29 cellular contexts compared by ENCODE assay signal in the genomic region with DNA sequence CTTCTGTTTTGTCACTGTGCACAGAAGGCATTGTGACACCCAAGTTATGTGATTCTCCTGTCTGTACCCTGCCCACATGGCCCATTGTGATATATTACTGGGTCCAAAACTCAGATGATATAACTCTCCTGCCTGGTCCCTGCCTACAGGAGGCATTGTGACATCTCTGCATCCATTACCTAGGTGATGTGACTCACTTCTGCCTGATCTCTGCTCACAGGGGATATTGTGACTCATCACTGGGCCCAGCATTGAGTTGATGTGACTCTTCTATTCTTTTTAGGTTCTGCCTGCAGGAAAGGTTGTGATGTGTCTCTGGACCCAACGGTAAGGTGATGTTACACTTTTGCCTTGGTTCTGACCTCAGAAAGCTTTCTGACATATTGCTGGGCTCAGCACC.
DNase-seq lines count a peak whose midpoint lies in the region; ATAC-seq and TF ChIP-seq lines count a peak whose summit lies in the region.
"Had no signal": no experiment of that assay in that cellular context is flagged by ENCODE, and none has a peak within 500 bp of the region (broad histone marks: within the 10 kb centered on the region; RNA-seq: fewer than 3 reads in every experiment).

No MANE protein-coding gene starts in this region.

- H4K20me1 ChIP-seq in IMR-90 (ENCODE audit: insufficient read depth, low read length): no peaks in the 10 kb centered on the region
- H4K20me1 ChIP-seq: BLaER1 had no signal

- no peak for TF ChIP-seq RAD21 in IMR-90 (IDR thresholded peaks at IDR 0.05; ENCODE audit: low read length)

- H2AK5ac ChIP-seq in IMR-90 (ENCODE audit: low read depth, low read length): no peak overlapping the region

- no peaks in the 10 kb centered on the region for H3K4me1 ChIP-seq in IMR-90 (ENCODE audit: control insufficient read depth, insufficient read depth, low read length)
- no peaks in the 10 kb centered on the region for H3K4me1 ChIP-seq in Caco-2
- H3K4me1 ChIP-seq: ascending aorta, BLaER1, neural progenitor cell, testis, uterus had no signal

- no peak overlapping the region for H3K4me3 Mint-ChIP-seq in activated naive CD4-positive, alpha-beta T cell treated with anti-CD3 and anti-CD28 coated beads for 36 hours
- H3K4me3 Mint-ChIP-seq in activated naive CD8-positive, alpha-beta T cell treated with anti-CD3 and anti-CD28 coated beads, Interleukin-2, amount 50 U/mL, for 24 hours: no peak overlapping the region
- H3K4me3 Mint-ChIP-seq in Caco-2 (ENCODE audit: unreplicated experiment): no peak overlapping the region
- H3K4me3 Mint-ChIP-seq: activated naive CD4-positive, alpha-beta T cell treated with anti-CD3 and anti-CD28 coated beads, Interleukin-2, amount 50 U/mL, for 24 hours; activated T-cell treated with anti-CD3 and anti-CD28 coated beads, Interleukin-2, amount 50 U/mL, for 24 hours; central memory CD8-positive, alpha-beta T cell; memory B cell; neural progenitor cell; T-helper 2 cell treated with Interferon-gamma antibody and Interleukin-4, amounts not matched to agents 5 μg/mL and 100 μg/mL, for 36 hours had no signal

- no peak overlapping the region for H3K14ac ChIP-seq in IMR-90 (replicated peaks; ENCODE audit: low read depth, low read length)

- no peak overlapping the region for H4K8ac ChIP-seq in IMR-90 (ENCODE audit: low read depth in 2 of 2, low read length in 2 of 2)

- intact Hi-C loops in activated naive CD4-positive, alpha-beta T cell treated with anti-CD3 and anti-CD28 coated beads for 36 hours (cut with micrococcal nuclease): no loop called here
- intact Hi-C loops in IMR-90 (cut with micrococcal nuclease) (no loop called here), Right ventricle myocardium inferior (cut with DNase I) (no loop called here), Caco-2 (cut with micrococcal nuclease; ENCODE audit: unreplicated experiment) (no loop called here)

- no peaks in the 10 kb centered on the region for H3K4me1 Mint-ChIP-seq in activated naive CD4-positive, alpha-beta T cell treated with anti-CD3 and anti-CD28 coated beads for 36 hours (ENCODE audit: low read depth)
- peaks cover 2% of the 10 kb centered on the region for H3K4me1 Mint-ChIP-seq in activated naive CD8-positive, alpha-beta T cell treated with anti-CD3 and anti-CD28 coated beads, Interleukin-2, amount 50 U/mL, for 24 hours
- H3K4me1 Mint-ChIP-seq in Caco-2 (ENCODE audit: low read depth, unreplicated experiment): no peaks in the 10 kb centered on the region
- H3K4me1 Mint-ChIP-seq: activated naive CD4-positive, alpha-beta T cell treated with anti-CD3 and anti-CD28 coated beads, Interleukin-2, amount 50 U/mL, for 24 hours; central memory CD8-positive, alpha-beta T cell; memory B cell; neural progenitor cell had no signal

- H4K91ac ChIP-seq in IMR-90 (ENCODE audit: insufficient read depth, low read depth, low read length): no peak overlapping the region

- H2BK20ac ChIP-seq in IMR-90 (ENCODE audit: low read depth, low read length): no peak overlapping the region

- no peak overlapping the region for H3K56ac ChIP-seq in IMR-90 (ENCODE audit: extremely low read depth, insufficient read depth, low read length)

- no peak overlapping the region for H2AFZ ChIP-seq in IMR-90 (replicated peaks; ENCODE audit: low read length, poor library complexity)
- H2AFZ ChIP-seq: neural progenitor cell had no signal

- TF ChIP-seq CTCF in IMR-90 (conservative IDR thresholded peaks at IDR 0.05; ENCODE audit: low read depth, low read length): no peak
- TF ChIP-seq CTCF in Caco-2 (IDR thresholded peaks at IDR 0.05; ENCODE audit: insufficient read depth in 1 of 2, low read depth in 1 of 2, low read length in 1 of 2, severe bottlenecking in 1 of 2, unreplicated experiment in 1 of 2): no peak

- no peak overlapping the region for H4K5ac ChIP-seq in IMR-90 (ENCODE audit: low read depth, low read length)

- H3K27me3 Mint-ChIP-seq in activated naive CD4-positive, alpha-beta T cell treated with anti-CD3 and anti-CD28 coated beads for 36 hours (ENCODE audit: low read depth): no peaks in the 10 kb centered on the region
- H3K27me3 Mint-ChIP-seq in activated naive CD8-positive, alpha-beta T cell treated with anti-CD3 and anti-CD28 coated beads, Interleukin-2, amount 50 U/mL, for 24 hours: no peaks in the 10 kb centered on the region
- H3K27me3 Mint-ChIP-seq in Caco-2 (ENCODE audit: insufficient read depth, unreplicated experiment): no peaks in the 10 kb centered on the region
- H3K27me3 Mint-ChIP-seq: activated naive CD4-positive, alpha-beta T cell treated with anti-CD3 and anti-CD28 coated beads, Interleukin-2, amount 50 U/mL, for 24 hours; activated T-cell treated with anti-CD3 and anti-CD28 coated beads, Interleukin-2, amount 50 U/mL, for 24 hours; central memory CD8-positive, alpha-beta T cell; memory B cell had no signal

- H3K4me3 ChIP-seq in IMR-90 (ENCODE audit: insufficient read depth, low read depth, low read length): no peak overlapping the region
- H3K4me3 ChIP-seq in Caco-2 (ENCODE audit: low read depth, low read length): no peak overlapping the region
- H3K4me3 ChIP-seq: ascending aorta, BLaER1, neural progenitor cell, testis, uterus had no signal

- no peak overlapping the region for H2BK5ac ChIP-seq in IMR-90 (ENCODE audit: low read depth, low read length, poor library complexity, severe bottlenecking)

- peaks cover 6% of the 10 kb centered on the region; the same call in 1 of the 2 replicates for H3K9me3 ChIP-seq in IMR-90 (ENCODE audit: control insufficient read depth, insufficient read depth, low read length)
- H3K9me3 ChIP-seq in Caco-2: no peaks in the 10 kb centered on the region
- H3K9me3 ChIP-seq: BLaER1, testis, uterus had no signal

- in situ Hi-C loops in IMR-90 (cut with MboI; ENCODE audit: low sequenced_read_pairs): no loop called here

- DNase-seq in activated naive CD4-positive, alpha-beta T cell treated with anti-CD3 and anti-CD28 coated beads for 36 hours: peak; percentile 33
- no peak for DNase-seq in activated naive CD4-positive, alpha-beta T cell treated with Interleukin-2 at 50 U/mL for 16 hours
- DNase-seq in IMR-90 (peak; percentile 10), putamen (ENCODE audit: low spot score) (peak; percentile 34), Right ventricle myocardium inferior (ENCODE audit: missing footprints) (no peak), Caco-2 (no peak)
- peak; percentile 4 for DNase-seq in activated naive CD8-positive, alpha-beta T cell treated with anti-CD3 and anti-CD28 coated beads, Interleukin-2, amount 50 U/mL, for 24 hours
- DNase-seq: ACHN; activated CD8-positive, alpha-beta memory T cell treated with anti-CD3 and anti-CD28 coated beads for 24 hours; activated T-cell treated with anti-CD3 and anti-CD28 coated beads, Interleukin-2, amount 50 U/mL, for 24 hours; COR-L47; dermis blood vessel endothelial cell; DMS79 treated with DMSO at 0.1 percent for 48 hours; glutamatergic neuron; KG1; kidney glomerular epithelial cell; NCI-H1694; NCI-H526; testis; uterus had no signal

- POLR2A ChIA-PET in IMR-90 (lab: Charles Lee; ENCODE audit: unreplicated experiment) (no interaction called here), Caco-2 (lab: Charles Lee) (no interaction called here)

- H3K9me3 Mint-ChIP-seq in activated naive CD4-positive, alpha-beta T cell treated with anti-CD3 and anti-CD28 coated beads for 36 hours: peaks cover 29% of the 10 kb centered on the region
- H3K9me3 Mint-ChIP-seq in activated naive CD8-positive, alpha-beta T cell treated with anti-CD3 and anti-CD28 coated beads, Interleukin-2, amount 50 U/mL, for 24 hours: peaks cover 31% of the 10 kb centered on the region
- H3K9me3 Mint-ChIP-seq in Caco-2 (ENCODE audit: unreplicated experiment): peaks cover 41% of the 10 kb centered on the region

- H2BK120ac ChIP-seq in IMR-90 (ENCODE audit: low read depth, low read length): no peak overlapping the region

- no peaks in the 10 kb centered on the region for H3K27me3 ChIP-seq in IMR-90 (ENCODE audit: control insufficient read depth, insufficient read depth, low read length)
- no peaks in the 10 kb centered on the region for H3K27me3 ChIP-seq in Caco-2 (replicated peaks; ENCODE audit: control insufficient read depth, insufficient read depth, low read length)
- H3K27me3 ChIP-seq: ascending aorta, BLaER1, neural progenitor cell, testis, uterus had no signal

- no peaks in the 10 kb centered on the region for H3K9me1 ChIP-seq in IMR-90 (ENCODE audit: insufficient read depth, low read length)

- CTCF ChIA-PET in activated naive CD4-positive, alpha-beta T cell treated with anti-CD3 and anti-CD28 coated beads for 36 hours (lab: Charles Lee): no interaction called here
- CTCF ChIA-PET in IMR-90 (lab: Yijun Ruan, JAX) (no interaction called here), Caco-2 (lab: Charles Lee) (no interaction called here)

- WGBS in IMR-90 (ENCODE audit: extremely low coverage in 2 of 2, insufficient read length in 1 of 2), 2 experiments: no CpG with 5 or more reads among the region's 1 CpG

- TF ChIP-seq POLR2A in IMR-90 (IDR thresholded peaks at IDR 0.05; ENCODE audit: low read depth, low read length): no peak

- BruUV-seq in IMR-90 (replicated peaks; lab: Mats Ljungman, UMichigan): no TSS peak
- no TSS peak for BruUV-seq in Caco-2 (replicated peaks; lab: Mats Ljungman, UMichigan)

- no peaks in the 10 kb centered on the region for H3K36me3 Mint-ChIP-seq in activated naive CD4-positive, alpha-beta T cell treated with anti-CD3 and anti-CD28 coated beads for 36 hours (ENCODE audit: low read depth)
- H3K36me3 Mint-ChIP-seq in activated naive CD8-positive, alpha-beta T cell treated with anti-CD3 and anti-CD28 coated beads, Interleukin-2, amount 50 U/mL, for 24 hours (ENCODE audit: low read depth): no peaks in the 10 kb centered on the region
- peaks cover 5% of the 10 kb centered on the region for H3K36me3 Mint-ChIP-seq in Caco-2 (ENCODE audit: insufficient read depth, unreplicated experiment)
- H3K36me3 Mint-ChIP-seq: activated naive CD4-positive, alpha-beta T cell treated with anti-CD3 and anti-CD28 coated beads, Interleukin-2, amount 50 U/mL, for 24 hours; neural progenitor cell had no signal

- H3K36me3 ChIP-seq in IMR-90 (ENCODE audit: control insufficient read depth, insufficient read depth, low read length) (no peaks in the 10 kb centered on the region), Caco-2 (ENCODE audit: control insufficient read depth, insufficient read depth, low read length) (no peaks in the 10 kb centered on the region)
- H3K36me3 ChIP-seq: ascending aorta, BLaER1, neural progenitor cell, uterus had no signal

- H3K9ac ChIP-seq in IMR-90 (ENCODE audit: low read depth, low read length): no peak overlapping the region
- H3K9ac ChIP-seq: BLaER1, neural progenitor cell had no signal

- no peak overlapping the region for H3K4ac ChIP-seq in IMR-90 (ENCODE audit: low read depth, low read length)

- dilution Hi-C loops in IMR-90 (cut with HindIII; ENCODE audit: low sequenced_read_pairs, unreplicated experiment): no loop called here

- no peak overlapping the region for H3K27ac Mint-ChIP-seq in activated naive CD4-positive, alpha-beta T cell treated with anti-CD3 and anti-CD28 coated beads for 36 hours
- H3K27ac Mint-ChIP-seq in activated naive CD8-positive, alpha-beta T cell treated with anti-CD3 and anti-CD28 coated beads, Interleukin-2, amount 50 U/mL, for 24 hours: no peak overlapping the region
- H3K27ac Mint-ChIP-seq in Caco-2 (ENCODE audit: unreplicated experiment): no peak overlapping the region
- H3K27ac Mint-ChIP-seq: activated naive CD4-positive, alpha-beta T cell treated with anti-CD3 and anti-CD28 coated beads, Interleukin-2, amount 50 U/mL, for 24 hours; activated T-cell treated with anti-CD3 and anti-CD28 coated beads, Interleukin-2, amount 50 U/mL, for 24 hours; memory B cell; neural progenitor cell; T-helper 2 cell treated with Interferon-gamma antibody and Interleukin-4, amounts not matched to agents 5 μg/mL and 100 μg/mL, for 36 hours had no signal

- H3K18ac ChIP-seq in IMR-90 (ENCODE audit: low read depth, low read length): no peak overlapping the region

- no peak overlapping the region for H2BK15ac ChIP-seq in IMR-90 (ENCODE audit: low read depth, low read length)

- H3K23ac ChIP-seq in IMR-90 (ENCODE audit: low read depth, low read length): no peak overlapping the region

- ATAC-seq in IMR-90 (ENCODE audit: low read depth) (no peak), Right ventricle myocardium inferior (no peak), HG02970 (IDR thresholded peaks at IDR 0.05; ENCODE audit: low FRiP score, unreplicated experiment) (no peak)
- ATAC-seq in activated naive CD8-positive, alpha-beta T cell treated with anti-CD3 and anti-CD28 coated beads, Interleukin-2, amount 50 U/mL, for 24 hours: peak; percentile 78
- ATAC-seq: sciatic nerve had no signal

- peak overlapping the region; percentile 24 for H2AK9ac ChIP-seq in IMR-90 (replicated peaks; ENCODE audit: low read depth, low read length, poor library complexity)

- no peaks in the 10 kb centered on the region for H3K79me1 ChIP-seq in IMR-90 (ENCODE audit: low read depth in 1 of 2, low read length in 2 of 2)

- no peak overlapping the region for H3K27ac ChIP-seq in IMR-90 (ENCODE audit: insufficient read depth, low read length)
- H3K27ac ChIP-seq: ascending aorta, BLaER1, neural progenitor cell, testis, uterus had no signal

- no peak overlapping the region for H3K4me2 ChIP-seq in IMR-90 (ENCODE audit: low read depth, low read length)
- H3K4me2 ChIP-seq: BLaER1, neural progenitor cell had no signal

Comparison
In these comparisons a context has a peak if more than half of its experiments do, and no peak if none do; other contexts are left out.
1. DNase-seq: peak in activated naive CD4-positive, alpha-beta T cell treated with anti-CD3 and anti-CD28 coated beads for 36 hours (single experiment), IMR-90 (single experiment), activated naive CD8-positive, alpha-beta T cell treated with anti-CD3 and anti-CD28 coated beads, Interleukin-2, amount 50 U/mL, for 24 hours (single experiment) and putamen (single experiment); none in activated naive CD4-positive, alpha-beta T cell treated with Interleukin-2 at 50 U/mL for 16 hours (single experiment), Right ventricle myocardium inferior (single experiment) and Caco-2 (0 of 2).